9 cellular contexts compared by ENCODE assay signal in genomic region chr5:147509041-147509709, GRCh38. TPM values are rescaled to one million over a fixed set of nuclear protein-coding genes. Genes with fewer than 3 reads are reported as not detected.
DNase-seq lines count a peak whose midpoint lies in the region; ATAC-seq lines count a peak whose summit lies in the region.
"Had no signal": no experiment of that assay in that cellular context is flagged by ENCODE, and none has a peak within 500 bp of the region (broad histone marks: within the 10 kb centered on the region; RNA-seq: fewer than 3 reads in every experiment).

No MANE protein-coding gene starts in this region.

- DNase-seq in NCI-H1417 (lab: John Stamatoyannopoulos, UW) = peak in 2 of 3 experiments; percentile 57 to 75
- DNase-seq in NCI-H1417 treated with DMSO at 0.1 percent for 48 hours (lab: John Stamatoyannopoulos, UW) = no peak
- DNase-seq in iPS-NIHi11 (ENCODE audit: low spot score) = peak; percentile 23
- DNase-seq in dedifferentiated amniotic fluid mesenchymal stem cell (ENCODE audit: extremely low spot score) = no peak
- DNase-seq in activated T-cell treated with anti-CD3 and anti-CD28 coated beads, Interleukin-2, amount 50 U/mL, for 4 hours = no peak
- DNase-seq: AML-193 had no signal

- H3K27me3 ChIP-seq in subcutaneous abdominal adipose tissue (ENCODE audit: control insufficient read depth in 5 of 5, insufficient read depth in 4 of 5, low read length in 5 of 5) = peaks cover 4 to 34% (median 28%) of the 10 kb centered on the region in 5 donors

- H3K9me3 ChIP-seq in subcutaneous abdominal adipose tissue (ENCODE audit: control insufficient read depth in 5 of 5, low read length in 5 of 5) = peaks cover 0 to 4% (median 3%) of the 10 kb centered on the region in 5 donors

- no peaks in the 10 kb centered on the region for H3K9me3 Mint-ChIP-seq in activated T-cell treated with anti-CD3 and anti-CD28 coated beads, Interleukin-2, amount 50 U/mL, for 4 hours

- H3K36me3 Mint-ChIP-seq in activated T-cell treated with anti-CD3 and anti-CD28 coated beads, Interleukin-2, amount 50 U/mL, for 4 hours (ENCODE audit: insufficient read depth) = no peaks in the 10 kb centered on the region

- no peak for ATAC-seq in HG03469 (IDR thresholded peaks at IDR 0.05; ENCODE audit: unreplicated experiment)
- ATAC-seq in activated T-cell treated with anti-CD3 and anti-CD28 coated beads, Interleukin-2, amount 50 U/mL, for 4 hours = no peak

- peak overlapping the region in 3 of 5 donors; percentile 57 to 76 (median 75) for H3K9ac ChIP-seq in subcutaneous abdominal adipose tissue (ENCODE audit: low read length in 5 of 5)

- peak overlapping the region; percentile 59 to 90 (median 76) for H3K4me3 ChIP-seq in subcutaneous abdominal adipose tissue (ENCODE audit: low read depth in 1 of 5, low read length in 5 of 5)

- WGBS in adipose tissue, 3 donors = 1 to 4% (median 1%) methylated on average over 46 to 50 of the region's 50 CpGs

- H3K4me1 ChIP-seq in subcutaneous abdominal adipose tissue (ENCODE audit: control insufficient read depth in 5 of 5, insufficient read depth in 5 of 5, low read length in 5 of 5) = peaks cover 4 to 40% (median 19%) of the 10 kb centered on the region in 5 donors

- H3K27me3 Mint-ChIP-seq in activated T-cell treated with anti-CD3 and anti-CD28 coated beads, Interleukin-2, amount 50 U/mL, for 4 hours (ENCODE audit: low read depth) = peaks cover 53% of the 10 kb centered on the region

- H3K4me1 Mint-ChIP-seq in activated T-cell treated with anti-CD3 and anti-CD28 coated beads, Interleukin-2, amount 50 U/mL, for 4 hours (ENCODE audit: low read depth) = peaks cover 5% of the 10 kb centered on the region

- no peaks in the 10 kb centered on the region for H3K36me3 ChIP-seq in subcutaneous abdominal adipose tissue (ENCODE audit: control insufficient read depth in 5 of 5, insufficient read depth in 5 of 5, low read length in 5 of 5)

- no peak overlapping the region for H3K4me3 Mint-ChIP-seq in activated T-cell treated with anti-CD3 and anti-CD28 coated beads, Interleukin-2, amount 50 U/mL, for 4 hours

- H3K27ac ChIP-seq in adipose tissue (ENCODE audit: low read depth, low read length) (peak overlapping the region; percentile 29), subcutaneous abdominal adipose tissue (ENCODE audit: low read depth, low read length) (peak overlapping the region; percentile 56)

RNA-seq across cellular contexts. Expression of gene DPYSL3, which starts 0.7 kb away (rescaled TPM):
- 10 to 100 TPM in 2 of 3 donors, 1 to 10 TPM in 1; 3.8 to 77.3 (median 31.8) TPM for polyA plus RNA-seq in adipose tissue
- total RNA-seq in activated T-cell treated with anti-CD3 and anti-CD28 coated beads, Interleukin-2, amount 50 U/mL, for 4 hours = under 1 TPM; 0.21 to 0.40 (median 0.30) TPM

Comparison
In these comparisons a context has a peak if more than half of its experiments do, and no peak if none do; other contexts are left out.
1. DNase-seq: peak in NCI-H1417 (2 of 3) and iPS-NIHi11 (single experiment); none in NCI-H1417 treated with DMSO at 0.1 percent for 48 hours (single experiment), dedifferentiated amniotic fluid mesenchymal stem cell (single experiment) and activated T-cell treated with anti-CD3 and anti-CD28 coated beads, Interleukin-2, amount 50 U/mL, for 4 hours (single experiment).